Comparison of ENCODE assay signal across 20 cellular contexts in the genomic region with DNA sequence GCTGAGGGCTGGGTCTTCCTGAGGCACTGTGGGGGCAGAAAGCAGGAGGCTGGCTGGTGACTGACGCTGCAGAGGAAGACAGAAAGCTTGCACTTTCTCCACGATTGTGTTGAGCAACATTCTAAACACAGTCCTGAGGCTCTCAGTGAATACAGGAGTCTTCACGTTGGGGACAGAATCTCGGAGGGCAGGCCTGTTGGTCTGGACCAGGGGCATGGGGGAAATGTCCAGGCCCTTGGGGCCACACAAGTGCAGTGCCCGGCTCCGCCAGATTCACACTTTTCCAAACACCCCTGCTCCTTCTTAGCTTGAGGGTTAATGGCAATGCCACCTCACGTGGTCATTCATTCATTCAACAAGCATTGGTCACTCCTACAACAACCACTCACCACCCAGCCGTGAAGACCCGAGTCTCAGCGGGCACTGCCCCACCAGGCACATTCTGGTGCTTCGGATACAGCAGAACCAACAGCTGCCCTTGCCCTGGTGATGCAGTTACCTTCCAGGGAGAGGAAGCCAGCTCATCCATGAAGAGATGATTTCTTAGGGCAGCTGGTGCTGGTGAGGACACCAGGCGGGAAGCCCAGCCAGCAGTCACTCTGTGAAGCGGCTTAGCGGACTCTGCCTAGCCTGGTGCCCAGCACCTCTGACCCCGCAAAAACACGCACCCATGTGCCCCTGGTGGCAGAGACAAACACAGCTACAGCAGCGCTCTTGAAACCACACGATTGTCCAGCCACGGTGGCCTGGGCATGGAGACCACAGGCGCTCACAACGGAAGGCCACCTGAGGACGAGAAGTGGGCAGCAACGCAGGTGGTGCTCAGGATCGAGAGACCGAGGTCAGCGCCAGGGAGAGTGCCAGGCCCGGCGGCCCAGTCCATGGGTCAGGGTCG. TPM values are rescaled to one million over a fixed set of nuclear protein-coding genes. Genes with fewer than 3 reads are reported as not detected.
DNase-seq lines count a peak whose midpoint lies in the region; ATAC-seq and TF ChIP-seq lines count a peak whose summit lies in the region.
"Had no signal": no experiment of that assay in that cellular context is flagged by ENCODE, and none has a peak within 500 bp of the region (broad histone marks: within the 10 kb centered on the region; RNA-seq: fewer than 3 reads in every experiment).

No MANE protein-coding gene starts in this region.

- H3K4me1 ChIP-seq in RWPE2 (ENCODE audit: insufficient read depth, poor library complexity, severe bottlenecking) (peaks cover 10% of the 10 kb centered on the region), foreskin keratinocyte (no peaks in the 10 kb centered on the region)

- H3K27ac Mint-ChIP-seq in HFFc6 = no peak overlapping the region
- peak overlapping the region; percentile 37 for H3K27ac Mint-ChIP-seq in progenitor cell of endocrine pancreas
- H3K27ac Mint-ChIP-seq: activated naive CD4-positive, alpha-beta T cell treated with anti-CD3 and anti-CD28 coated beads for 36 hours; IgD-negative memory B cell; stimulated activated naive CD8-positive, alpha-beta T cell treated with anti-CD3 and anti-CD28 coated beads, Interleukin-15, Interleukin-2, amounts not matched to agents 100 ng/mL and 50 ng/mL, for 24 hours had no signal

- no peaks in the 10 kb centered on the region for H3K36me3 ChIP-seq in RWPE2 (ENCODE audit: low read depth)

- H3K9me3 ChIP-seq in RWPE2 (ENCODE audit: severe bottlenecking) = no peaks in the 10 kb centered on the region

- TF ChIP-seq CTCF in HFFc6 (IDR thresholded peaks at IDR 0.05) = peak; percentile 26; the same call in 1 of the 2 replicates
- TF ChIP-seq CTCF in RWPE2 (IDR thresholded peaks at IDR 0.05; ENCODE audit: poor library complexity, severe bottlenecking) = no peak
- TF ChIP-seq CTCF in progenitor cell of endocrine pancreas (IDR thresholded peaks at IDR 0.05; ENCODE audit: unreplicated experiment) = no peak
- TF ChIP-seq CTCF in foreskin keratinocyte (conservative IDR thresholded peaks at IDR 0.05) = no peak

- peaks cover 8% of the 10 kb centered on the region for H3K36me3 Mint-ChIP-seq in HFFc6 (ENCODE audit: low read depth)
- no peaks in the 10 kb centered on the region for H3K36me3 Mint-ChIP-seq in progenitor cell of endocrine pancreas (ENCODE audit: insufficient read depth)

- H3K27me3 ChIP-seq in RWPE2 (ENCODE audit: insufficient read depth, poor library complexity, severe bottlenecking) = no peaks in the 10 kb centered on the region
- no peaks in the 10 kb centered on the region for H3K27me3 ChIP-seq in foreskin keratinocyte
- H3K27me3 ChIP-seq: hepatocyte had no signal

- H3K4me1 Mint-ChIP-seq in HFFc6 (ENCODE audit: low read depth) (peaks cover 22% of the 10 kb centered on the region), progenitor cell of endocrine pancreas (ENCODE audit: low read depth) (peaks cover 22% of the 10 kb centered on the region)
- H3K4me1 Mint-ChIP-seq: IgD-negative memory B cell had no signal

- no peak overlapping the region for H3K4me3 Mint-ChIP-seq in HFFc6
- no peak overlapping the region for H3K4me3 Mint-ChIP-seq in progenitor cell of endocrine pancreas (ENCODE audit: low read depth)
- H3K4me3 Mint-ChIP-seq: activated naive CD4-positive, alpha-beta T cell treated with anti-CD3 and anti-CD28 coated beads for 36 hours; stimulated activated naive CD8-positive, alpha-beta T cell treated with anti-CD3 and anti-CD28 coated beads, Interleukin-15, Interleukin-2, amounts not matched to agents 100 ng/mL and 50 ng/mL, for 24 hours had no signal

- no peak overlapping the region for H3K27ac ChIP-seq in RWPE2 (ENCODE audit: poor library complexity, severe bottlenecking)
- H3K27ac ChIP-seq in foreskin keratinocyte = no peak overlapping the region
- H3K27ac ChIP-seq: hepatocyte had no signal

- peaks cover 37% of the 10 kb centered on the region for H3K9me3 Mint-ChIP-seq in HFFc6
- H3K9me3 Mint-ChIP-seq in progenitor cell of endocrine pancreas (ENCODE audit: low read depth) = peaks cover 6% of the 10 kb centered on the region

- H3K27me3 Mint-ChIP-seq in HFFc6 (ENCODE audit: insufficient read depth) (no peaks in the 10 kb centered on the region; the same call in 1 of the 2 replicates), progenitor cell of endocrine pancreas (no peaks in the 10 kb centered on the region)

- ATAC-seq in RWPE2 (ENCODE audit: low read depth) (no peak), left lobe of liver (no peak), GM19397 (IDR thresholded peaks at IDR 0.05; ENCODE audit: unreplicated experiment) (no peak), foreskin keratinocyte (no peak)

- no peak overlapping the region for H3K4me3 ChIP-seq in RWPE2 (ENCODE audit: severe bottlenecking)
- H3K4me3 ChIP-seq: hepatocyte had no signal

- no peak for DNase-seq in HFFc6
- DNase-seq in RWPE2 (ENCODE audit: low spot score) = peak; percentile 57
- DNase-seq in left lobe of liver (ENCODE audit: low spot score) = peak; percentile 37
- DNase-seq in progenitor cell of endocrine pancreas (ENCODE audit: low spot score, unreplicated experiment) = no peak
- DNase-seq in RKO (ENCODE audit: low spot score) = no peak
- DNase-seq in foreskin keratinocyte = no peak
- no peak for DNase-seq in germinal center (ENCODE audit: low spot score)
- DNase-seq: activated CD4-positive, alpha-beta T cell treated with anti-CD3 and anti-CD28 coated beads for 4 hours; activated naive CD4-positive, alpha-beta T cell treated with anti-CD3 and anti-CD28 coated beads for 36 hours; AML-193; DMS79 treated with DMSO at 0.1 percent for 48 hours; MV-4-11; NCI-H2029; NCI-H446; NK-92 treated with Interleukin-12 subunit alpha and Interleukin-12 subunit beta, amount 100 ng/mL, for 24 hours; stimulated activated CD4-positive, alpha-beta T cell treated with anti-CD3 and anti-CD28 coated beads, Interleukin-2, amount 100 ng/mL, for 24 hours had no signal

RNA-seq across cellular contexts. Expression of a gene that starts 10.9 kb away (rescaled TPM):
- 100 to 1,000 TPM; 315 to 403 (median 350) TPM for total RNA-seq in HFFc6 (2021; fragmentation: NEBNext Ultra II Directional; extraction: Animal tissue kit (Norgen Biotek cat#: 25700))
- 29.4 TPM for total RNA-seq in left lobe of liver
- 88.5 and 91.4 TPM in 2 replicates for total RNA-seq in progenitor cell of endocrine pancreas
- total RNA-seq in foreskin keratinocyte = 116 and 121 TPM in 2 replicates
- polyA plus RNA-seq in foreskin keratinocyte = 109 and 114 TPM in 2 replicates

Comparison
In these comparisons a context has a peak if more than half of its experiments do, and no peak if none do; other contexts are left out.
1. DNase-seq: peak in RWPE2 (single experiment) and left lobe of liver (single experiment); none in HFFc6 (single experiment), progenitor cell of endocrine pancreas (single experiment), RKO (single experiment), foreskin keratinocyte (0 of 2) and germinal center (single experiment).